Comparison of ENCODE assay signal across 30 cellular contexts in genomic region chr5:159203351-159203750, GRCh38. TPM values are rescaled to one million over a fixed set of nuclear protein-coding genes. Genes with fewer than 3 reads are reported as not detected.
A peak's percentile ranks its signal among the peaks of the same experiment; 100 is the strongest.
DNase-seq lines count a peak whose midpoint lies in the region; ATAC-seq and TF ChIP-seq lines count a peak whose summit lies in the region.
"Had no signal": no experiment of that assay in that cellular context is flagged by ENCODE, and none has a peak within 500 bp of the region (broad histone marks: within the 10 kb centered on the region; RNA-seq: fewer than 3 reads in every experiment).

No MANE protein-coding gene starts in this region.

- H3K36me3 ChIP-seq in HEK293 (ENCODE audit: control insufficient read depth in 2 of 2, insufficient read depth in 1 of 2, low read length in 2 of 2) = peaks cover 0 to 8% of the 10 kb centered on the region in 2 experiments; a peak in 2 of 3 replicates
- H3K36me3 ChIP-seq: breast epithelium, ovary, right atrium auricular region had no signal

- H3K4me3 Mint-ChIP-seq in activated naive CD4-positive, alpha-beta T cell treated with anti-CD3 and anti-CD28 coated beads, Interleukin-2, amount 50 U/mL, for 24 hours = peak overlapping the region; percentile 99
- H3K4me3 Mint-ChIP-seq in activated naive CD4-positive, alpha-beta T cell treated with anti-CD3 and anti-CD28 coated beads, Interleukin-2, amount 10 ng/mL, durations not matched to agents 7 days and 5 days = no peak overlapping the region
- peak overlapping the region; percentile 29 for H3K4me3 Mint-ChIP-seq in activated naive CD8-positive, alpha-beta T cell treated with anti-CD3 and anti-CD28 coated beads for 36 hours
- peak overlapping the region; percentile 26 to 28 for H3K4me3 Mint-ChIP-seq in stimulated activated naive CD8-positive, alpha-beta T cell treated with anti-CD3 and anti-CD28 coated beads, Interleukin-15, amount 100 ng/mL, for 72 hours

- POLR2A ChIA-PET in HEK293 (lab: Yijun Ruan, JAX) = no interaction called here

- H3K4me3 ChIP-seq in HEK293 (ENCODE audit: low read depth, low read length) = no peak overlapping the region
- H3K4me3 ChIP-seq: BLaER1, breast epithelium, coronary artery, heart left ventricle, ovary, right atrium auricular region, spleen, upper lobe of left lung had no signal

- peaks cover 18% of the 10 kb centered on the region for H3K4me1 ChIP-seq in HEK293 (ENCODE audit: control insufficient read depth, insufficient read depth, low read length)

- H3K27ac Mint-ChIP-seq in activated naive CD4-positive, alpha-beta T cell treated with anti-CD3 and anti-CD28 coated beads, Interleukin-2, amount 50 U/mL, for 24 hours = peak overlapping the region; percentile 94
- no peak overlapping the region for H3K27ac Mint-ChIP-seq in activated naive CD4-positive, alpha-beta T cell treated with anti-CD3 and anti-CD28 coated beads, Interleukin-2, amount 10 ng/mL, durations not matched to agents 7 days and 5 days
- H3K27ac Mint-ChIP-seq in activated naive CD8-positive, alpha-beta T cell treated with anti-CD3 and anti-CD28 coated beads for 36 hours = peak overlapping the region; percentile 78
- no peak overlapping the region for H3K27ac Mint-ChIP-seq in stimulated activated naive CD8-positive, alpha-beta T cell treated with anti-CD3 and anti-CD28 coated beads, Interleukin-15, amount 100 ng/mL, for 72 hours
- H3K27ac Mint-ChIP-seq: nephron had no signal

- H3K27me3 Mint-ChIP-seq in activated naive CD4-positive, alpha-beta T cell treated with anti-CD3 and anti-CD28 coated beads, Interleukin-2, amount 50 U/mL, for 24 hours = no peaks in the 10 kb centered on the region
- no peaks in the 10 kb centered on the region for H3K27me3 Mint-ChIP-seq in activated naive CD4-positive, alpha-beta T cell treated with anti-CD3 and anti-CD28 coated beads, Interleukin-2, amount 10 ng/mL, durations not matched to agents 7 days and 5 days
- H3K27me3 Mint-ChIP-seq in activated naive CD8-positive, alpha-beta T cell treated with anti-CD3 and anti-CD28 coated beads for 36 hours = no peaks in the 10 kb centered on the region
- no peaks in the 10 kb centered on the region for H3K27me3 Mint-ChIP-seq in stimulated activated naive CD8-positive, alpha-beta T cell treated with anti-CD3 and anti-CD28 coated beads, Interleukin-15, amount 100 ng/mL, for 72 hours

- no peak overlapping the region for H3K27ac ChIP-seq in HEK293 (ENCODE audit: extremely low read depth, low read depth, low read length)
- H3K27ac ChIP-seq: BLaER1, breast epithelium, coronary artery, ovary, spleen, WERI-Rb-1 had no signal

- peaks cover 78% of the 10 kb centered on the region for H3K4me1 Mint-ChIP-seq in activated naive CD4-positive, alpha-beta T cell treated with anti-CD3 and anti-CD28 coated beads, Interleukin-2, amount 50 U/mL, for 24 hours
- H3K4me1 Mint-ChIP-seq in activated naive CD4-positive, alpha-beta T cell treated with anti-CD3 and anti-CD28 coated beads, Interleukin-2, amount 10 ng/mL, durations not matched to agents 7 days and 5 days = peaks cover 70% of the 10 kb centered on the region
- peaks cover 71% of the 10 kb centered on the region for H3K4me1 Mint-ChIP-seq in activated naive CD8-positive, alpha-beta T cell treated with anti-CD3 and anti-CD28 coated beads for 36 hours
- peaks cover 71% of the 10 kb centered on the region for H3K4me1 Mint-ChIP-seq in stimulated activated naive CD8-positive, alpha-beta T cell treated with anti-CD3 and anti-CD28 coated beads, Interleukin-15, amount 100 ng/mL, for 72 hours

- H3K9me3 Mint-ChIP-seq in activated naive CD4-positive, alpha-beta T cell treated with anti-CD3 and anti-CD28 coated beads, Interleukin-2, amount 50 U/mL, for 24 hours = no peaks in the 10 kb centered on the region
- H3K9me3 Mint-ChIP-seq in activated naive CD4-positive, alpha-beta T cell treated with anti-CD3 and anti-CD28 coated beads, Interleukin-2, amount 10 ng/mL, durations not matched to agents 7 days and 5 days = no peaks in the 10 kb centered on the region
- H3K9me3 Mint-ChIP-seq in activated naive CD8-positive, alpha-beta T cell treated with anti-CD3 and anti-CD28 coated beads for 36 hours = no peaks in the 10 kb centered on the region
- no peaks in the 10 kb centered on the region for H3K9me3 Mint-ChIP-seq in stimulated activated naive CD8-positive, alpha-beta T cell treated with anti-CD3 and anti-CD28 coated beads, Interleukin-15, amount 100 ng/mL, for 72 hours
- H3K9me3 Mint-ChIP-seq: nephron had no signal

- peaks cover 25% of the 10 kb centered on the region for H3K36me3 Mint-ChIP-seq in activated naive CD4-positive, alpha-beta T cell treated with anti-CD3 and anti-CD28 coated beads, Interleukin-2, amount 50 U/mL, for 24 hours
- H3K36me3 Mint-ChIP-seq in activated naive CD4-positive, alpha-beta T cell treated with anti-CD3 and anti-CD28 coated beads, Interleukin-2, amount 10 ng/mL, durations not matched to agents 7 days and 5 days = peaks cover 61% of the 10 kb centered on the region
- peaks cover 56% of the 10 kb centered on the region for H3K36me3 Mint-ChIP-seq in activated naive CD8-positive, alpha-beta T cell treated with anti-CD3 and anti-CD28 coated beads for 36 hours

- DNase-seq in activated naive CD4-positive, alpha-beta T cell treated with anti-CD3 and anti-CD28 coated beads, Interleukin-2, amount 10 ng/mL, durations not matched to agents 7 days and 5 days = no peak
- no peak for DNase-seq in activated naive CD8-positive, alpha-beta T cell treated with anti-CD3 and anti-CD28 coated beads for 36 hours
- DNase-seq in stimulated activated naive CD8-positive, alpha-beta T cell treated with anti-CD3 and anti-CD28 coated beads, Interleukin-15, amount 100 ng/mL, for 72 hours = no peak
- DNase-seq: activated CD4-positive, alpha-beta T cell treated with anti-CD3 and anti-CD28 coated beads, Interleukin-2, amount 50 U/mL, for 1 hour; activated gamma-delta T cell treated with Interleukin-2 at 50 U/mL for 16 hours; amygdala; effector memory CD4-positive, alpha-beta T cell; erythroblast; heart left ventricle; Kasumi-1; midbrain; NCI-H1694; NCI-H2171; NK-92 treated with Interleukin-12 subunit alpha and Interleukin-12 subunit beta, amount 100 ng/mL, for 24 hours; ovary; SHP77; spleen; T1000; upper lobe of left lung; WERI-Rb-1 had no signal

- CTCF ChIA-PET in activated naive CD4-positive, alpha-beta T cell treated with anti-CD3 and anti-CD28 coated beads, Interleukin-2, amount 10 ng/mL, durations not matched to agents 7 days and 5 days (lab: Charles Lee) = interaction anchor here (0.7 to 1.8 kb wide), 2 partner anchors 8 to 46 kb away, joined by 3 to 7 read pairs; no protein-coding TSS in a partner anchor
- CTCF ChIA-PET in HEK293 (lab: Yijun Ruan, JAX) = interaction anchor here (0.7 kb wide), 1 partner anchor 710 kb away, joined by 3 read pairs; no protein-coding TSS in a partner anchor

- no peaks in the 10 kb centered on the region for H3K9me3 ChIP-seq in HEK293 (ENCODE audit: control insufficient read depth, insufficient read depth, low read depth, low read length)
- H3K9me3 ChIP-seq: BLaER1, breast epithelium, heart left ventricle, ovary, right atrium auricular region, spleen, upper lobe of left lung had no signal

- ATAC-seq in stimulated activated naive CD8-positive, alpha-beta T cell treated with anti-CD3 and anti-CD28 coated beads, Interleukin-15, amount 100 ng/mL, for 72 hours = no peak
- ATAC-seq in HG02763 (IDR thresholded peaks at IDR 0.05; ENCODE audit: unreplicated experiment) = no peak
- ATAC-seq in HG02623 (IDR thresholded peaks at IDR 0.05; ENCODE audit: unreplicated experiment) = no peak
- ATAC-seq: HCT116, heart left ventricle had no signal

- TF ChIP-seq CTCF in HEK293 (tag by site-specific recombination; IDR thresholded peaks at IDR 0.05) = no peak

TF ChIP-seq in HEK293, 187 proteins besides CTCF, POLR2A, EP300 and RAD21:
- TF ChIP-seq ZNF791 (tag by site-specific recombination; IDR thresholded peaks at IDR 0.05) (no peak), ZNF362 (tag by site-specific recombination; IDR thresholded peaks at IDR 0.05) (0 out of 2 replicates have a peak, but pooled peaks have one; percentile 20)

RNA-seq across cellular contexts. Expression of gene RNF145, which starts 6.0 kb away (rescaled TPM):
- 10 to 100 TPM; 80.3 to 88.5 TPM for total RNA-seq in activated naive CD8-positive, alpha-beta T cell treated with anti-CD3 and anti-CD28 coated beads for 36 hours

RNA-seq across cellular contexts. Expression of gene UBLCP1, which starts 59.7 kb away (rescaled TPM):
- total RNA-seq in activated naive CD8-positive, alpha-beta T cell treated with anti-CD3 and anti-CD28 coated beads for 36 hours = 10 to 100 TPM; 40.4 to 42.3 TPM

Comparison
In these comparisons a context has a peak if more than half of its experiments do, and no peak if none do; other contexts are left out.
1. H3K27ac Mint-ChIP-seq: peak in activated naive CD4-positive, alpha-beta T cell treated with anti-CD3 and anti-CD28 coated beads, Interleukin-2, amount 50 U/mL, for 24 hours (single experiment) and activated naive CD8-positive, alpha-beta T cell treated with anti-CD3 and anti-CD28 coated beads for 36 hours (single experiment); none in activated naive CD4-positive, alpha-beta T cell treated with anti-CD3 and anti-CD28 coated beads, Interleukin-2, amount 10 ng/mL, durations not matched to agents 7 days and 5 days (single experiment) and stimulated activated naive CD8-positive, alpha-beta T cell treated with anti-CD3 and anti-CD28 coated beads, Interleukin-15, amount 100 ng/mL, for 72 hours (0 of 2).